Comparison of ENCODE assay signal across 29 cellular contexts in the genomic region with DNA sequence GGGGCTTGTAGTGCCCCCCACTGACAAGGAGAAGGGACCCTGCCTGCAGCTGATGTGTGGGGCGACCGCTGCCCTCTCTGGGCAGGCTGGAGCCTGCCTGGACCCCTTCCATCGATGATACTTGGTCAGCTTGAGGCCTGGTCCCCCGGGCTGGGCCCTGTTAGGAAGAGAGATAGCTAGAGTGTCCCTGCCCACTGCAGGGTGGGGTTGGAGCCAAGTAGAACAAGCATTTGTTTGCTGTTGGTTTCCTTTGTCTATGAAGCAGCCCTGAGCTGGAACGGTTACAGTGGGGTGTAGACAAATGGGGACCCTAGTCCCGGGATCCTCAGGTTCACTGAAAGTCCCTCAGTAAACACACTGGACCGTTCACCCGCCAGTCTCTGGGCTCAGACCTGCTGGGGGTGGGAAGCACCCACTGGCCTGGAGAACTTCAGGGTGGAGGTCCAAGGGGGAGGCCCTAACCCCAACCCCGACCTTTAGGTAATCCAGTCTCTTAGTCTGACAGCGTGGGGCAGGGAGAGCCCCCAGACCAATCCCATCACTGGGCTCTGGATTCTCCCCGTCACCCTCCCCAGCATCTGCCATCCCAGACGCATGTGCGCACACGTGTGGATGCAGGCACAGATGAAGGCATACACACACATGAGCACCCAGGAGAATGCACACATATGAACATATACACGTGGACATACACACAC.
"Had no signal": no experiment of that assay in that cellular context is flagged by ENCODE, and none has a peak within 500 bp of the region (broad histone marks: within the 10 kb centered on the region; RNA-seq: fewer than 3 reads in every experiment).

No MANE protein-coding gene starts in this region.

- H3K27me3 Mint-ChIP-seq: dendritic cell treated with granulocyte-macrophage colony-stimulating factor and Interleukin-4, amounts not matched to agents 40 ng/mL and 50 ng/mL, for 4 days; naive B cell; stimulated activated naive CD8-positive, alpha-beta T cell treated with anti-CD3 and anti-CD28 coated beads, Interleukin-15, amount 100 ng/mL, for 72 hours had no signal

- H3K27me3 ChIP-seq: colonic mucosa, esophagus squamous epithelium, neutrophil, pancreas, right lobe of liver had no signal

- H3K4me1 ChIP-seq: colonic mucosa, esophagus squamous epithelium, lower lobe of right lung, pancreas, right lobe of liver, suprapubic skin had no signal

- H3K36me3 Mint-ChIP-seq: immature natural killer cell; memory B cell; mesothelial cell of epicardium; naive B cell; natural killer cell treated with Interleukin-12 subunit alpha and Interleukin-12 subunit beta and Interleukin-15 and Interleukin-18, amount 100 ng/mL, for 72 hours; type B pancreatic cell had no signal

- H3K4me3 ChIP-seq: colonic mucosa, esophagus squamous epithelium, lower lobe of right lung, mucosa of descending colon, pancreas, right lobe of liver, smooth muscle cell, suprapubic skin had no signal

- H3K4me1 Mint-ChIP-seq: immature natural killer cell; mesothelial cell of epicardium; naive B cell; neural crest cell; stimulated activated naive CD8-positive, alpha-beta T cell treated with anti-CD3 and anti-CD28 coated beads, Interleukin-15, amount 100 ng/mL, for 72 hours had no signal

- H3K9me3 ChIP-seq: colonic mucosa, esophagus squamous epithelium, lower lobe of right lung, mucosa of descending colon, neutrophil, pancreas, right lobe of liver, suprapubic skin had no signal

- H3K27ac ChIP-seq: colonic mucosa, esophagus squamous epithelium, lower lobe of right lung, neutrophil, pancreas, right lobe of liver, suprapubic skin had no signal

- H3K36me3 ChIP-seq: colonic mucosa, esophagus squamous epithelium, lower lobe of right lung, neutrophil, pancreas, right lobe of liver, suprapubic skin had no signal

- H3K4me3 Mint-ChIP-seq: dendritic cell treated with granulocyte-macrophage colony-stimulating factor and Interleukin-4, amounts not matched to agents 40 ng/mL and 50 ng/mL, for 4 days; immature natural killer cell; memory B cell; mesothelial cell of epicardium; naive B cell; natural killer cell treated with Interleukin-12 subunit alpha and Interleukin-12 subunit beta and Interleukin-15 and Interleukin-18, amount 100 ng/mL, for 72 hours; neural crest cell; stimulated activated naive CD8-positive, alpha-beta T cell treated with anti-CD3 and anti-CD28 coated beads, Interleukin-15, amount 100 ng/mL, for 72 hours; type B pancreatic cell had no signal

- H3K27ac Mint-ChIP-seq: dendritic cell treated with granulocyte-macrophage colony-stimulating factor and Interleukin-4, amounts not matched to agents 40 ng/mL and 50 ng/mL, for 4 days; immature natural killer cell; memory B cell; mesothelial cell of epicardium; natural killer cell treated with Interleukin-12 subunit alpha and Interleukin-12 subunit beta and Interleukin-15 and Interleukin-18, amount 100 ng/mL, for 72 hours; progenitor cell of endocrine pancreas; stimulated activated naive CD8-positive, alpha-beta T cell treated with anti-CD3 and anti-CD28 coated beads, Interleukin-15, amount 100 ng/mL, for 72 hours; type B pancreatic cell had no signal

- ATAC-seq: left ventricle myocardium superior; lower lobe of right lung; mucosa of descending colon; pancreas; right lobe of liver; stimulated activated naive CD8-positive, alpha-beta T cell treated with anti-CD3 and anti-CD28 coated beads, Interleukin-15, amount 100 ng/mL, for 72 hours had no signal

- DNase-seq: colonic mucosa; effector memory CD4-positive, alpha-beta T cell; esophagus squamous epithelium; foreskin melanocyte; glutamatergic neuron; hypothalamus; immature natural killer cell; left ventricle myocardium superior; lower lobe of right lung; mucosa of descending colon; naive B cell; right lobe of liver; stimulated activated CD4-positive, alpha-beta T cell treated with anti-CD3 and anti-CD28 coated beads, Interleukin-12 subunit alpha, Interleukin-12 subunit beta, amount 100 ng/mL, for 4 hours; stimulated activated CD4-positive, alpha-beta T cell treated with anti-CD3 and anti-CD28 coated beads, Interleukin-1b, Interleukin-23, amount 100 ng/mL, for 48 hours; stimulated activated CD4-positive, alpha-beta T cell treated with anti-CD3 and anti-CD28 coated beads, Interleukin-4, amount 100 ng/mL, for 1 hour; stimulated activated CD8-positive, alpha-beta memory T cell treated with anti-CD3 and anti-CD28 coated beads, Interleukin-4, amount 100 ng/mL, for 48 hours; stimulated activated naive CD4-positive, alpha-beta T cell; stimulated activated naive CD8-positive, alpha-beta T cell treated with anti-CD3 and anti-CD28 coated beads, Interleukin-15, amount 100 ng/mL, for 72 hours had no signal

- H3K9me3 Mint-ChIP-seq: immature natural killer cell had no signal
